ENCODE assay signal across 32 cellular contexts in the genomic region with DNA sequence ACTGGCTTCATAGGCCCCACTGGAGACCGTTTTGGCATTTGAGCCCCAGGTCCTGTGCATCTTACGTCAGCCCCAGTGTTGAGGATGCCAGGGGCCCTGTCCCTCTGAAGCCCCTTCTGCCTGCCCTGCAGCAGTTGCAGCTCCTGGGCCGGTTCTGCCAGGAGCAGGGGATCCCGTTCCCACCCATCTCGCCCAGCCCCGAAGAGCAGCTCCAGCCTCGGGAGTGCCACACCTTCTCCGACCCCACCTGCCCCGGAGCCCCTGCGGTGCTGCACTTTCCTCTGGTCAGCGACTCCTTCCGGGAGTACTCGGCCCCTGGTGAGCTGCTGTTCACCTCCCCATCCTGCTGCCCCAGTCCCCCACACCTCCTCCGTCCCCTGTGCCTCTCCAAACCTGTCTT.
"Had no signal": no experiment of that assay in that cellular context is flagged by ENCODE, and none has a peak within 500 bp of the region (broad histone marks: within the 10 kb centered on the region; RNA-seq: fewer than 3 reads in every experiment).

No MANE protein-coding gene starts in this region.

- H3K27me3 ChIP-seq: MG63 had no signal

- H3K27ac ChIP-seq: KMS-11 had no signal

- H3K4me2 ChIP-seq: KMS-11 had no signal

- H3K36me3 ChIP-seq: MG63 had no signal

- H3K4me3 ChIP-seq: MG63 had no signal

- H3K9me3 ChIP-seq: MG63 had no signal

- DNase-seq: Karpas-422, Kasumi-1, MG63, MM.1S, MV-4-11, NCI-H1048, NCI-H1092, NCI-H1092 treated with DMSO at 0.1 percent for 48 hours, NCI-H1105, NCI-H1105 treated with DMSO at 0.1 percent for 48 hours, NCI-H1417, NCI-H1417 treated with DMSO at 0.1 percent for 48 hours, NCI-H1436, NCI-H1436 treated with DMSO at 0.1 percent for 48 hours, NCI-H146, NCI-H1694 treated with DMSO at 0.1 percent for 48 hours, NCI-H187, NCI-H187 treated with DMSO at 0.1 percent for 48 hours, NCI-H1930, NCI-H2029, NCI-H2029 treated with DMSO at 0.1 percent for 48 hours, NCI-H2081, NCI-H2081 treated with DMSO at 0.1 percent for 48 hours, NCI-H2107, NCI-H2171, NCI-H2227 treated with DMSO at 0.1 percent for 48 hours, NCI-H226, NCI-H345, NCI-H446, NCI-H446 treated with DMSO at 0.1 percent for 48 hours, NCI-H510A had no signal

- H3K9ac ChIP-seq: KMS-11 had no signal
